ENCODE assay signal across 28 cellular contexts in the genomic region with DNA sequence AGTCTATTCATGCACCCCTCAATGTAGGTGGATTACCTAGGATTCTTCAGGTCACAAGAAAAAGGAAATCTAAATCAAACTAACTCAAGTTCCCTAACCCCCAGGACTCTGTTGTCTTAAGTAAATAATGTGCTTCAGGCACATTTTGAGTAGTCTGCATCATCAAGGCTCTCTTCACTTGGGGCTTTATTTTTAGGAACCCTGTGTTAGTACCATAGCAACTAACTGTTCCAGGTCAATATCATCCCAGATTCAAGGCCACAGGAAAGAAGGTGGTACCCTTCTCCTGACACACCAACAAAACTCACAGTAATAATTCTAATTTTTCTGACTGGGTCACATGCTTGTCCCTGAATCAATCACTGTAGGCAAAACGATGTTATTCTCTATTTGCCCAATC.
"Had no signal": no experiment of that assay in that cellular context is flagged by ENCODE, and none has a peak within 500 bp of the region (broad histone marks: within the 10 kb centered on the region; RNA-seq: fewer than 3 reads in every experiment).

No MANE protein-coding gene starts in this region.

- H3K9me3 ChIP-seq: ovary, prostate gland, right lobe of liver, sigmoid colon, stomach, thoracic aorta, thyroid gland, tibial nerve, upper lobe of left lung, vagina had no signal

- H3K9ac ChIP-seq: neural progenitor cell, parathyroid adenoma had no signal

- H3K27me3 ChIP-seq: neural progenitor cell, ovary, right lobe of liver, sigmoid colon, stomach, thyroid gland, tibial nerve, upper lobe of left lung, vagina had no signal

- H3K27ac Mint-ChIP-seq: naive thymus-derived CD8-positive, alpha-beta T cell; natural killer cell treated with Interleukin-12 subunit alpha and Interleukin-12 subunit beta and Interleukin-15 and Interleukin-18, amount 100 ng/mL, for 72 hours; neural progenitor cell; stimulated activated effector memory CD8-positive, alpha-beta T cell treated with anti-CD3 and anti-CD28 coated beads, Interleukin-12 subunit alpha, Interleukin-12 subunit beta, amount 100 ng/mL, for 72 hours; stimulated activated naive B cell treated with anti-CD40 and anti-IgM and Interleukin-4, amounts not matched to agents 10 μg/mL and 1 μg/mL and 100 μg/mL, for 72 hours; stimulated activated naive CD8-positive, alpha-beta T cell treated with anti-CD3 and anti-CD28 coated beads, Interleukin-15, Interleukin-2, amounts not matched to agents 100 ng/mL and 50 ng/mL, for 24 hours had no signal

- H3K4me1 Mint-ChIP-seq: naive thymus-derived CD8-positive, alpha-beta T cell; stimulated activated effector memory CD8-positive, alpha-beta T cell treated with anti-CD3 and anti-CD28 coated beads, Interleukin-12 subunit alpha, Interleukin-12 subunit beta, amount 100 ng/mL, for 72 hours; stimulated activated naive B cell treated with anti-CD40 and anti-IgM and Interleukin-4, amounts not matched to agents 10 μg/mL and 1 μg/mL and 100 μg/mL, for 72 hours had no signal

- H3K4me3 ChIP-seq: neural progenitor cell, ovary, prostate gland, right lobe of liver, sigmoid colon, stomach, thoracic aorta, thyroid gland, tibial nerve, upper lobe of left lung, vagina had no signal

- H3K79me2 ChIP-seq: parathyroid adenoma had no signal

- H3K4me2 ChIP-seq: neural progenitor cell had no signal

- H3K4me3 Mint-ChIP-seq: naive thymus-derived CD8-positive, alpha-beta T cell; natural killer cell treated with Interleukin-12 subunit alpha and Interleukin-12 subunit beta and Interleukin-15 and Interleukin-18, amount 100 ng/mL, for 72 hours; neural progenitor cell; stimulated activated effector memory CD8-positive, alpha-beta T cell treated with anti-CD3 and anti-CD28 coated beads, Interleukin-12 subunit alpha, Interleukin-12 subunit beta, amount 100 ng/mL, for 72 hours; stimulated activated naive B cell treated with anti-CD40 and anti-IgM and Interleukin-4, amounts not matched to agents 10 μg/mL and 1 μg/mL and 100 μg/mL, for 72 hours; stimulated activated naive CD8-positive, alpha-beta T cell treated with anti-CD3 and anti-CD28 coated beads, Interleukin-15, Interleukin-2, amounts not matched to agents 100 ng/mL and 50 ng/mL, for 24 hours had no signal

- H3K36me3 Mint-ChIP-seq: naive thymus-derived CD8-positive, alpha-beta T cell; natural killer cell treated with Interleukin-12 subunit alpha and Interleukin-12 subunit beta and Interleukin-15 and Interleukin-18, amount 100 ng/mL, for 72 hours; stimulated activated effector memory CD8-positive, alpha-beta T cell treated with anti-CD3 and anti-CD28 coated beads, Interleukin-12 subunit alpha, Interleukin-12 subunit beta, amount 100 ng/mL, for 72 hours; stimulated activated naive B cell treated with anti-CD40 and anti-IgM and Interleukin-4, amounts not matched to agents 10 μg/mL and 1 μg/mL and 100 μg/mL, for 72 hours had no signal

- H2AFZ ChIP-seq: neural progenitor cell, parathyroid adenoma had no signal

- H3K27me3 Mint-ChIP-seq: natural killer cell treated with Interleukin-12 subunit alpha and Interleukin-12 subunit beta and Interleukin-15 and Interleukin-18, amount 100 ng/mL, for 72 hours; stimulated activated naive B cell treated with anti-CD40 and anti-IgM and Interleukin-4, amounts not matched to agents 10 μg/mL and 1 μg/mL and 100 μg/mL, for 72 hours; stimulated activated naive CD8-positive, alpha-beta T cell treated with anti-CD3 and anti-CD28 coated beads, Interleukin-15, Interleukin-2, amounts not matched to agents 100 ng/mL and 50 ng/mL, for 24 hours had no signal

- H3K4me1 ChIP-seq: parathyroid adenoma, prostate gland, tibial nerve, upper lobe of left lung, vagina had no signal

- H3K36me3 ChIP-seq: neural progenitor cell, ovary, prostate gland, right lobe of liver, sigmoid colon, stomach, thoracic aorta, thyroid gland, tibial nerve, upper lobe of left lung, vagina had no signal

- ATAC-seq: naive thymus-derived CD8-positive, alpha-beta T cell; natural killer cell treated with Interleukin-12 subunit alpha and Interleukin-12 subunit beta and Interleukin-15 and Interleukin-18, amount 100 ng/mL, for 72 hours; right cardiac atrium; stimulated activated effector memory CD8-positive, alpha-beta T cell treated with anti-CD3 and anti-CD28 coated beads, Interleukin-12 subunit alpha, Interleukin-12 subunit beta, amount 100 ng/mL, for 72 hours; stimulated activated naive B cell treated with anti-CD40 and anti-IgM and Interleukin-4, amounts not matched to agents 10 μg/mL and 1 μg/mL and 100 μg/mL, for 72 hours had no signal

- H3K27ac ChIP-seq: neural progenitor cell, ovary, parathyroid adenoma, prostate gland, sigmoid colon, stomach, thoracic aorta, thyroid gland, tibial nerve, upper lobe of left lung, vagina had no signal

- FAIRE-seq: small intestine, urothelium cell line had no signal

- DNase-seq: naive thymus-derived CD8-positive, alpha-beta T cell; occipital lobe; ovary; posterior cingulate gyrus; retina; right cardiac atrium; right lobe of liver; sigmoid colon; stimulated activated CD4-positive, alpha-beta T cell treated with anti-CD3 and anti-CD28 coated beads, Interleukin-15, amount 100 ng/mL, for 24 hours; stimulated activated CD4-positive, alpha-beta T cell treated with anti-CD3 and anti-CD28 coated beads, Interleukin-2, amount 100 ng/mL, for 24 hours; stimulated activated CD4-positive, alpha-beta T cell treated with anti-CD3 and anti-CD28 coated beads, Interleukin-2, amount 100 ng/mL, for 48 hours; stimulated activated CD4-positive, alpha-beta T cell treated with anti-CD3 and anti-CD28 coated beads, Interleukin-4, amount 100 ng/mL, for 24 hours; stimulated activated naive B cell treated with anti-CD40 and anti-IgM and Interleukin-4, amounts not matched to agents 10 μg/mL and 1 μg/mL and 100 μg/mL, for 72 hours; stimulated activated naive CD4-positive, alpha-beta T cell treated with Interleukin-2 at 50 U/mL for 16 hours; stomach; thyroid gland; upper lobe of left lung had no signal
